In genomic region chr6:7991992-7992815, GRCh38 we compare ENCODE assay signal across 8 cellular contexts.
DNase-seq lines count a peak whose midpoint lies in the region; ATAC-seq, FAIRE-seq and TF ChIP-seq lines count a peak whose summit lies in the region.

No MANE protein-coding gene starts in this region.

- peak; percentile 88 for ATAC-seq in HG03432 (IDR thresholded peaks at IDR 0.05; ENCODE audit: unreplicated experiment)

- DNase-seq in AML-193 (lab: John Stamatoyannopoulos, UW) (peak; percentile 42 to 53), GM19239 (ENCODE audit: insufficient read length, low spot score) (peak; percentile 62), SHP77 treated with DMSO at 0.1 percent for 48 hours (lab: John Stamatoyannopoulos, UW) (peak; percentile 36), foreskin fibroblast (peak; percentile 71 to 85), pulmonary artery endothelial cell (ENCODE audit: low read depth, low spot score) (peak; percentile 93), CD1c-positive myeloid dendritic cell (ENCODE audit: extremely low spot score) (no peak), T-helper 9 cell (no peak)

- no peak overlapping the region for H3K4me3 ChIP-seq in foreskin fibroblast (ENCODE audit: low read depth in 1 of 2, low read length in 2 of 2)

- peak; percentile 69 for FAIRE-seq in GM19239 (lab: Jason Lieb, UNC)

- peak; percentile 40 for TF ChIP-seq CTCF in foreskin fibroblast (IDR thresholded peaks at IDR 0.05; ENCODE audit: low read depth, low read length)

Comparison
In these comparisons a context has a peak if more than half of its experiments do, and no peak if none do; other contexts are left out.
1. DNase-seq: peak in AML-193 (2 of 2), GM19239 (single experiment), SHP77 treated with DMSO at 0.1 percent for 48 hours (single experiment), foreskin fibroblast (2 of 2) and pulmonary artery endothelial cell (single experiment); none in CD1c-positive myeloid dendritic cell (single experiment) and T-helper 9 cell (single experiment).